24 cellular contexts compared by ENCODE assay signal in the genomic region with DNA sequence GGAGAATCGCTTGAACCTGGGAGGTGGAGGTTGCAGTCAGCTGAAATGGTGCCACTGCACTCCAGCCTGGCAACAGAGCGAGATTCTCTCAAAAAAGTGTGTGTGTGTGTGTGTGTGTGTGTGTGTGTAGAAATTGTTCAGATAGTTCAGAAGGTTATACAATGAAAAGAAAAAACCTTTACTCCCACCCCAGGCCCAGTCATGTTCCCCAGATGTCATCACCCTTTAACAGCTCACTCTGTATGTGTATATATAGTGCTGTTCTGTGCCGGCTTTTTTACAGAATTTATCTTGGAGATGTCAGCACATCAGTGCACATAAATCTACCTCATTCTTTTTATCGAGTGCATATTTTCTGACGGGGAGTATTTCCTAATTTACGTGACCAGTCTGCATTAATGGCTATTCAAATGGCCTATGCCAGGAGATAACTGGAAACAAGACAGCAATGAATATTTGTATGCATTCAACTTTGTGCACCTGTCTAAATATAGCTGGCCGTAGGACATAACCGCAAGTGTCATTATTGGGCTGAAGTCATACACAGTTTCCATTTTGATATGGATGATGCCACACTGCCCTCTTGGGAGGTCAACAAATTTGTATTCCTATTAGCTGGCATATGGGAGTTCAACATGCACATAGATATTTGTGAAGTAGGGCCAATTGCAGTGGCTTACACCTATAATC. TPM values are rescaled to one million over a fixed set of nuclear protein-coding genes. Genes with fewer than 3 reads are reported as not detected.
DNase-seq lines count a peak whose midpoint lies in the region; ATAC-seq, FAIRE-seq and TF ChIP-seq lines count a peak whose summit lies in the region.
"Had no signal": no experiment of that assay in that cellular context is flagged by ENCODE, and none has a peak within 500 bp of the region (broad histone marks: within the 10 kb centered on the region; RNA-seq: fewer than 3 reads in every experiment).

No MANE protein-coding gene starts in this region.

- in situ Hi-C loops in G401 (cut with HindIII; ENCODE audit: low sequenced_read_pairs): no loop called here

- no peak for TF ChIP-seq CTCF in cardiac muscle cell (IDR thresholded peaks at IDR 0.05; ENCODE audit: low read depth, low read length)

- FAIRE-seq in urothelium cell line (lab: Jason Lieb, UNC): no peak

- DNase-seq in Right ventricle myocardium inferior (ENCODE audit: missing footprints) (no peak), cardiac septum (ENCODE audit: low spot score) (no peak), NCI-H748 treated with DMSO at 0.1 percent for 48 hours (lab: John Stamatoyannopoulos, UW) (peak; percentile 29), cardiac muscle cell (ENCODE audit: low read depth in 1 of 2, low spot score in 1 of 2) (no peak), urothelium cell line (ENCODE audit: low spot score) (no peak), RPMI8226 (no peak), G401 (ENCODE audit: low spot score) (no peak)
- no peak for DNase-seq in activated CD8-positive, alpha-beta memory T cell treated with anti-CD3 and anti-CD28 coated beads for 24 hours
- DNase-seq: ACHN; activated CD4-positive, alpha-beta T cell treated with anti-CD3 and anti-CD28 coated beads, Interleukin-2, amount 50 U/mL, for 48 hours; adrenal gland; Caco-2; cortex of kidney; KBM-7; mesendoderm; MM.1S; naive thymus-derived CD4-positive, alpha-beta T cell; NCI-H2107; NCI-H82; SK-N-SH; uterus had no signal

- no peaks in the 10 kb centered on the region for H3K9me3 ChIP-seq in cardiac muscle cell (ENCODE audit: low read depth)
- H3K9me3 ChIP-seq: adrenal gland, Caco-2, SK-N-SH, uterus had no signal

- peaks cover 4% of the 10 kb centered on the region for H3K4me1 ChIP-seq in cardiac muscle cell (ENCODE audit: low read depth)
- H3K4me1 ChIP-seq: Caco-2, uterus had no signal

- H3K36me3 ChIP-seq in cardiac muscle cell: peaks cover 20% of the 10 kb centered on the region
- H3K36me3 ChIP-seq: uterus had no signal

- peak; percentile 79 for ATAC-seq in Right ventricle myocardium inferior
- ATAC-seq: naive thymus-derived CD4-positive, alpha-beta T cell; sciatic nerve; WTC11 had no signal

- H3K4me3 ChIP-seq in cardiac muscle cell: no peak overlapping the region
- H3K4me3 ChIP-seq: adrenal gland, BLaER1, uterus had no signal

- H3K27me3 ChIP-seq in cardiac muscle cell: no peaks in the 10 kb centered on the region
- H3K27me3 ChIP-seq: adrenal gland, BLaER1, uterus had no signal

- intact Hi-C loops in Right ventricle myocardium inferior (cut with DNase I) (no loop called here), cardiac septum (cut with DNase I) (no loop called here)

- peak overlapping the region; percentile 61 for H3K27ac ChIP-seq in cardiac muscle cell
- H3K27ac ChIP-seq: adrenal gland, BLaER1, uterus had no signal

RNA-seq across cellular contexts. Expression of a gene that starts 11.7 kb away (rescaled TPM):
- 348 TPM for total RNA-seq in Right ventricle myocardium inferior
- 251 TPM for total RNA-seq in cardiac septum
- total RNA-seq in cardiac muscle cell: 97.7 and 123 TPM in 2 replicates
- polyA plus RNA-seq in cardiac muscle cell: 197 and 207 TPM in 2 replicates
- 36.2 and 79.2 TPM in 2 replicates for total RNA-seq in G401 (2014; rRNA removed; shearing (Covaris generic))

RNA-seq across cellular contexts. Expression of a gene that starts 24.4 kb away (rescaled TPM):
- total RNA-seq in Right ventricle myocardium inferior (20.8 TPM), cardiac septum (13.4 TPM), cardiac muscle cell (7.8 and 11.7 TPM in 2 replicates)
- polyA plus RNA-seq in cardiac muscle cell: 34.4 and 35.7 TPM in 2 replicates
- total RNA-seq in G401 (2014; rRNA removed; shearing (Covaris generic)): 32.1 and 39.7 TPM in 2 replicates
